In the genomic region with DNA sequence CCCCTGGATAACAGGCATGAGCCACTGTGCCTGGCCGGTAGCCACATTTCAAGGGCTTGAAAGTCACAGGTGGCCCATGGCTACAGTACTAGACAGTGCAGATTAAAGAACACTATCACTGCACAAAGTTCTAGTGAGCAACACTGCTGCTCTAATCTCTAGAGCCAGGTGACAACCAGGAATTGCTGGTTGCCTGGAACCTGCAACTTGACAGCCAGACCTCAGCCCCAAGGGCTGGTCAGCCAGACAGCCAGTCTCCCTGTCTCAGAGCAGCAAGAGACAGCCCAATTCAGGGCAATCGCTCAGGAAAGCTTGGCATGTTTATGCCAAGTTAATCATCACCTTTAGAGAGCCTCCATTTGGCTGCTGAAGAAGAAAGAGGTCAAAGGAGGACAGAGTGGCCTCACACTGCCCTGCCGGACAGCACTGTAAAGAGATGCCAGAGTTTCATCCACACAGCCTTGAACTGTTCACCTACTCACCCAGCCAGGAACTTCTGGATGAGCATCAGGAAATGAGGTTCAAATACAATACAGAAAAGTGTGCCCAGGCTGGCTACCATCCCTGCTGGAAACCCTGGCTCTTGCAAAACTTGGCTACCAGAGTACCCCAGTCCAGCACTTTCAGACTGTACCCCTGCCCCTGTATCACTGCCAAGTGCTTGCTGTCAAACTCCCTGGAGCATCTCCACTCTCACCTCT, we compare ENCODE assay signal across 8 cellular contexts. TPM values are rescaled to one million over a fixed set of nuclear protein-coding genes. Genes with fewer than 3 reads are reported as not detected.
DNase-seq lines count a peak whose midpoint lies in the region; ATAC-seq and TF ChIP-seq lines count a peak whose summit lies in the region.

No MANE protein-coding gene starts in this region.

- intact Hi-C loops in activated CD4-positive, alpha-beta memory T cell treated with anti-CD3 and anti-CD28 coated beads for 36 hours (cut with micrococcal nuclease) = loop anchor here (10.0 kb wide), 1 partner anchor 46 kb away; no protein-coding TSS in a partner anchor
- intact Hi-C loops in heart right ventricle (cut with DNase I) (loop anchor here in 1 of 10 donors (2.0 kb wide), 1 partner anchor 42 kb away; no protein-coding TSS in a partner anchor), posterior vena cava (cut with DNase I) (no loop called here)

- DNase-seq in GM04504 (ENCODE audit: low read depth) = peak; percentile 20
- DNase-seq in activated CD4-positive, alpha-beta memory T cell treated with anti-CD3 and anti-CD28 coated beads for 36 hours = no peak
- DNase-seq in heart right ventricle = peak in 1 of 2 donors; percentile 56
- DNase-seq in posterior vena cava (ENCODE audit: low spot score) = peak; percentile 42
- DNase-seq in germinal center (ENCODE audit: low spot score) = no peak
- no peak for DNase-seq in NCI-H82 (lab: John Stamatoyannopoulos, UW)
- no peak for DNase-seq in NCI-H774 (lab: John Stamatoyannopoulos, UW)

- no peaks in the 10 kb centered on the region for H3K9me3 Mint-ChIP-seq in activated CD4-positive, alpha-beta memory T cell treated with anti-CD3 and anti-CD28 coated beads for 36 hours

- H3K36me3 ChIP-seq in heart right ventricle = peaks cover 0 to 25% (median 0%) of the 10 kb centered on the region in 9 donors

- CTCF ChIA-PET in activated CD4-positive, alpha-beta memory T cell treated with anti-CD3 and anti-CD28 coated beads for 36 hours (lab: Charles Lee) = interaction anchor here (0.7 to 2.2 kb wide), 3 partner anchors 12 to 63 kb away, joined by 3 to 5 read pairs (median 3); no protein-coding TSS in a partner anchor

- H3K4me1 ChIP-seq in heart right ventricle = peaks cover 5 to 96% (median 77%) of the 10 kb centered on the region in 9 donors

- H3K4me3 Mint-ChIP-seq in activated CD4-positive, alpha-beta memory T cell treated with anti-CD3 and anti-CD28 coated beads for 36 hours = no peak overlapping the region

- peaks cover 21% of the 10 kb centered on the region for H3K36me3 Mint-ChIP-seq in activated CD4-positive, alpha-beta memory T cell treated with anti-CD3 and anti-CD28 coated beads for 36 hours

- no peak for TF ChIP-seq CTCF in heart right ventricle (IDR thresholded peaks at IDR 0.05)

- no peak overlapping the region for H3K4me3 ChIP-seq in heart right ventricle

- no peaks in the 10 kb centered on the region for H3K27me3 Mint-ChIP-seq in activated CD4-positive, alpha-beta memory T cell treated with anti-CD3 and anti-CD28 coated beads for 36 hours

- H3K4me1 Mint-ChIP-seq in activated CD4-positive, alpha-beta memory T cell treated with anti-CD3 and anti-CD28 coated beads for 36 hours (ENCODE audit: low read depth) = peaks cover 89% of the 10 kb centered on the region

- ATAC-seq in heart right ventricle (peak; percentile 63 to 88 (median 85)), GM21381 (IDR thresholded peaks at IDR 0.05; ENCODE audit: unreplicated experiment) (no peak)

- 16 to 22% methylated on average over 3 of the region's 3 CpGs for WGBS in heart right ventricle, 2 donors

- H3K27me3 ChIP-seq in heart right ventricle = no peaks in the 10 kb centered on the region

- H3K27ac Mint-ChIP-seq in activated CD4-positive, alpha-beta memory T cell treated with anti-CD3 and anti-CD28 coated beads for 36 hours = peak overlapping the region; percentile 23

- H3K9me3 ChIP-seq in heart right ventricle = no peaks in the 10 kb centered on the region

- H3K27ac ChIP-seq in heart right ventricle = peak overlapping the region in 9 of 10 donors; percentile 0 to 77 (median 69)

- POLR2A ChIA-PET in activated CD4-positive, alpha-beta memory T cell treated with anti-CD3 and anti-CD28 coated beads for 36 hours (lab: Charles Lee) = interaction anchor here (1.5 kb wide), 1 partner anchor 10 kb away, joined by 3 read pairs; no protein-coding TSS in a partner anchor

RNA-seq across cellular contexts. Expression of a gene that starts 6.0 kb away (rescaled TPM):
- total RNA-seq in activated CD4-positive, alpha-beta memory T cell treated with anti-CD3 and anti-CD28 coated beads for 36 hours = 10 to 100 TPM; 44.3 to 49.9 TPM
- total RNA-seq in heart right ventricle (10 to 100 TPM; 28.8 to 39.9 (median 33.3) TPM), posterior vena cava (10 to 100 TPM; 21.5 to 26.0 TPM)
- 100 to 1,000 TPM in 1 of 2 donors, 10 to 100 TPM in 1; 86.1 to 137 TPM for polyA plus RNA-seq in heart right ventricle

RNA-seq across cellular contexts. Expression of a gene that starts 8.9 kb away (rescaled TPM):
- 100 to 1,000 TPM; 114 to 117 TPM for total RNA-seq in activated CD4-positive, alpha-beta memory T cell treated with anti-CD3 and anti-CD28 coated beads for 36 hours
- total RNA-seq in heart right ventricle = 10 to 100 TPM in 7 of 10 donors, 1 to 10 TPM in 3; 7.6 to 23.1 (median 10.8) TPM
- 10 to 100 TPM; 44.0 to 51.1 TPM for polyA plus RNA-seq in heart right ventricle
- 10 to 100 TPM; 26.0 to 33.1 TPM for total RNA-seq in posterior vena cava

Comparison
In these comparisons a context has a peak if more than half of its experiments do, and no peak if none do; other contexts are left out.
1. DNase-seq: peak in GM04504 (single experiment) and posterior vena cava (single experiment); none in activated CD4-positive, alpha-beta memory T cell treated with anti-CD3 and anti-CD28 coated beads for 36 hours (single experiment), germinal center (single experiment), NCI-H82 (single experiment) and NCI-H774 (single experiment).